10 cellular contexts compared by ENCODE assay signal in genomic region chr14:71324767-71325272, GRCh38. TPM values are rescaled to one million over a fixed set of nuclear protein-coding genes. Genes with fewer than 3 reads are reported as not detected.
DNase-seq lines count a peak whose midpoint lies in the region; ATAC-seq and TF ChIP-seq lines count a peak whose summit lies in the region.
"Had no signal": no experiment of that assay in that cellular context is flagged by ENCODE, and none has a peak within 500 bp of the region (broad histone marks: within the 10 kb centered on the region; RNA-seq: fewer than 3 reads in every experiment).

No MANE protein-coding gene starts in this region.

- peaks cover 0 to 13% (median 8%) of the 10 kb centered on the region in 4 donors for H3K4me1 ChIP-seq in Peyer's patch

- CTCF ChIA-PET in activated B cell treated with CpG ODN at 0.5 μM for 24 hours (lab: Charles Lee) = interaction anchor here (1.4 to 8.5 kb wide), 3 partner anchors 77 to 428 kb away, joined by 4 to 208 read pairs (median 9); no protein-coding TSS in a partner anchor

- TF ChIP-seq CTCF in activated B cell treated with CpG ODN at 0.5 μM for 24 hours (IDR thresholded peaks at IDR 0.05) (no peak), type B pancreatic cell (conservative IDR thresholded peaks at IDR 0.05) (no peak), Peyer's patch (IDR thresholded peaks at IDR 0.05) (no peak)

- no peaks in the 10 kb centered on the region for H3K9me3 Mint-ChIP-seq in activated B cell treated with CpG ODN at 0.5 μM for 24 hours
- H3K9me3 Mint-ChIP-seq in type B pancreatic cell = no peaks in the 10 kb centered on the region

- peak overlapping the region; percentile 87 for H3K27ac Mint-ChIP-seq in activated B cell treated with CpG ODN at 0.5 μM for 24 hours
- no peak overlapping the region for H3K27ac Mint-ChIP-seq in type B pancreatic cell

- intact Hi-C loops in activated B cell treated with CpG ODN at 0.5 μM for 24 hours (cut with micrococcal nuclease) = loop anchor here (1.0 to 10.0 kb wide), 3 partner anchors 33 to 520 kb away; partner anchors contain the start of gene MAP3K9

- peak overlapping the region; percentile 79 for H3K4me3 Mint-ChIP-seq in activated B cell treated with CpG ODN at 0.5 μM for 24 hours
- peak overlapping the region; percentile 27 for H3K4me3 Mint-ChIP-seq in type B pancreatic cell

- H3K27ac ChIP-seq in Peyer's patch = peak overlapping the region in 2 of 4 donors; percentile 3 to 7
- H3K27ac ChIP-seq: C4-2B, epithelial cell of prostate had no signal

- H3K27me3 Mint-ChIP-seq in activated B cell treated with CpG ODN at 0.5 μM for 24 hours (no peaks in the 10 kb centered on the region), type B pancreatic cell (no peaks in the 10 kb centered on the region)

- ATAC-seq in activated B cell treated with CpG ODN at 0.5 μM for 24 hours (ENCODE audit: low read depth) = peak; percentile 12

- no peaks in the 10 kb centered on the region for H3K27me3 ChIP-seq in Peyer's patch

- no peak for TF ChIP-seq POLR2A in Peyer's patch (IDR thresholded peaks at IDR 0.05)

- no peaks in the 10 kb centered on the region for H3K36me3 ChIP-seq in Peyer's patch

- POLR2A ChIA-PET in activated B cell treated with CpG ODN at 0.5 μM for 24 hours (lab: Charles Lee) = interaction anchor here (0.8 to 8.8 kb wide), 9 partner anchors 26 to 79 kb away, joined by 3 to 164 read pairs (median 6); no protein-coding TSS in a partner anchor

- DNase-seq in activated naive CD4-positive, alpha-beta T cell treated with Interleukin-2 at 50 U/mL for 16 hours = peak; percentile 36
- DNase-seq in activated naive CD4-positive, alpha-beta T cell treated with anti-CD3 and anti-CD28 coated beads, Interleukin-2, amount 50 U/mL, for 16 hours = no peak
- DNase-seq in activated B cell treated with CpG ODN at 0.5 μM for 24 hours = peak; percentile 28
- peak; percentile 15 for DNase-seq in germinal center (ENCODE audit: low spot score)
- DNase-seq in type B pancreatic cell (ENCODE audit: extremely low spot score, unreplicated experiment) = no peak
- no peak for DNase-seq in Peyer's patch
- DNase-seq in UCSD-AML1 (lab: John Stamatoyannopoulos, UW; ENCODE audit: unreplicated experiment) = no peak
- DNase-seq in kidney glomerular epithelial cell (lab: John Stamatoyannopoulos, UW) = no peak

- no peaks in the 10 kb centered on the region for H3K9me3 ChIP-seq in Peyer's patch

- H3K36me3 Mint-ChIP-seq in activated B cell treated with CpG ODN at 0.5 μM for 24 hours (ENCODE audit: low read depth) (peaks cover 18% of the 10 kb centered on the region), type B pancreatic cell (peaks cover 7% of the 10 kb centered on the region)

- no peak overlapping the region for H3K4me3 ChIP-seq in Peyer's patch

- H3K4me1 Mint-ChIP-seq in activated B cell treated with CpG ODN at 0.5 μM for 24 hours = peaks cover 77% of the 10 kb centered on the region
- peaks cover 35% of the 10 kb centered on the region for H3K4me1 Mint-ChIP-seq in type B pancreatic cell (ENCODE audit: unreplicated experiment)

RNA-seq across cellular contexts. Expression of gene SIPA1L1, which starts 4.5 kb away (rescaled TPM):
- total RNA-seq in activated B cell treated with CpG ODN at 0.5 μM for 24 hours (114 and 134 TPM in 2 replicates), type B pancreatic cell (ENCODE audit: low replicate concordance) (44.2 and 46.2 TPM in 2 replicates), Peyer's patch (100 to 1,000 TPM in 1 of 4 donors, 10 to 100 TPM in 3; 63.0 to 107 (median 81.7) TPM)

Comparison
In these comparisons a context has a peak if more than half of its experiments do, and no peak if none do; other contexts are left out.
1. DNase-seq: peak in activated naive CD4-positive, alpha-beta T cell treated with Interleukin-2 at 50 U/mL for 16 hours (single experiment), activated B cell treated with CpG ODN at 0.5 μM for 24 hours (single experiment) and germinal center (single experiment); none in activated naive CD4-positive, alpha-beta T cell treated with anti-CD3 and anti-CD28 coated beads, Interleukin-2, amount 50 U/mL, for 16 hours (single experiment), type B pancreatic cell (single experiment), Peyer's patch (0 of 3), UCSD-AML1 (single experiment) and kidney glomerular epithelial cell (single experiment).